10 cellular contexts compared by ENCODE assay signal in genomic region chr17:45043268-45043681, GRCh38. TPM values are rescaled to one million over a fixed set of nuclear protein-coding genes. Genes with fewer than 3 reads are reported as not detected.
DNase-seq lines count a peak whose midpoint lies in the region; ATAC-seq and TF ChIP-seq lines count a peak whose summit lies in the region.
"Had no signal": no experiment of that assay in that cellular context is flagged by ENCODE, and none has a peak within 500 bp of the region (broad histone marks: within the 10 kb centered on the region; RNA-seq: fewer than 3 reads in every experiment).

No MANE protein-coding gene starts in this region.

- CTCF ChIA-PET in HEK293 (lab: Yijun Ruan, JAX), result interaction anchor here (0.6 to 0.7 kb wide), 2 partner anchors 123 to 140 kb away, joined by 3 to 6 read pairs; a partner anchor contains a TSS

- POLR2A ChIA-PET in HEK293 (lab: Yijun Ruan, JAX), result interaction anchor here (3.1 kb wide), 1 partner anchor 18 kb away, joined by 11 read pairs; the partner anchor contains the start of gene NMT1

- H3K36me3 ChIP-seq in HEK293 (ENCODE audit: control insufficient read depth in 2 of 2, insufficient read depth in 1 of 2, low read length in 2 of 2) (peaks cover 0 to 13% of the 10 kb centered on the region in 2 experiments; a peak in 1 of 3 replicates), adrenal gland (replicated peaks in 1 of 2) (no peaks in the 10 kb centered on the region), heart right ventricle (peaks cover 0 to 3% (median 0%) of the 10 kb centered on the region in 9 donors)

- H3K9me3 ChIP-seq in HEK293 (ENCODE audit: control insufficient read depth, insufficient read depth, low read depth, low read length), result no peaks in the 10 kb centered on the region
- H3K9me3 ChIP-seq in adrenal gland (replicated peaks in 1 of 3), result no peaks in the 10 kb centered on the region
- no peaks in the 10 kb centered on the region for H3K9me3 ChIP-seq in heart right ventricle

- peak in 1 of 2 donors; percentile 57 for TF ChIP-seq POLR2A in adrenal gland (IDR thresholded peaks at IDR 0.05)

- WGBS in adrenal gland, 4 donors, result 30 to 49% (median 42%) methylated on average over 9 to 10 of the region's 10 CpGs
- WGBS in heart right ventricle, 2 donors, result 46 to 67% methylated on average over 10 of the region's 10 CpGs

- DNase-seq in adrenal gland (peak; percentile 84 to 94 (median 87)), heart right ventricle (peak in 1 of 2 donors; percentile 48)
- DNase-seq: activated naive CD4-positive, alpha-beta T cell treated with anti-CD3 and anti-CD28 coated beads, Interleukin-2, amount 50 U/mL, for 16 hours; Kasumi-1 had no signal

- ATAC-seq in heart right ventricle, result peak; percentile 44 to 87 (median 71)
- ATAC-seq in GM21825 (IDR thresholded peaks at IDR 0.05; ENCODE audit: unreplicated experiment), result no peak
- no peak for ATAC-seq in HG03521 (IDR thresholded peaks at IDR 0.05; ENCODE audit: unreplicated experiment)
- no peak for ATAC-seq in GM19467 (IDR thresholded peaks at IDR 0.05; ENCODE audit: unreplicated experiment)

- no peak for TF ChIP-seq CTCF in HEK293 (tag by site-specific recombination; IDR thresholded peaks at IDR 0.05)
- TF ChIP-seq CTCF in adrenal gland (IDR thresholded peaks at IDR 0.05), result no peak
- TF ChIP-seq CTCF in heart right ventricle (IDR thresholded peaks at IDR 0.05), result no peak

- H3K4me3 ChIP-seq in HEK293 (ENCODE audit: low read depth, low read length), result no peak overlapping the region
- no peak overlapping the region for H3K4me3 ChIP-seq in adrenal gland
- no peak overlapping the region for H3K4me3 ChIP-seq in heart right ventricle
- H3K4me3 ChIP-seq in skin epidermis, result no peak overlapping the region
- H3K4me3 ChIP-seq: lung had no signal

- intact Hi-C loops in adrenal gland (cut with DNase I) (no loop called here), heart right ventricle (cut with DNase I) (no loop called here)

- H3K4me1 ChIP-seq in HEK293 (ENCODE audit: control insufficient read depth, insufficient read depth, low read length) (peaks cover 14% of the 10 kb centered on the region; the same call in 1 of the 2 replicates), adrenal gland (replicated peaks in 1 of 2) (peaks cover 23 to 36% of the 10 kb centered on the region in 2 donors), heart right ventricle (peaks cover 12 to 63% (median 43%) of the 10 kb centered on the region in 9 donors)

- H3K27ac ChIP-seq in HEK293 (ENCODE audit: extremely low read depth, low read depth, low read length), result no peak overlapping the region
- peak overlapping the region in 4 of 5 donors; percentile 22 to 54 (median 40) for H3K27ac ChIP-seq in adrenal gland
- peak overlapping the region in 5 of 10 donors; percentile 6 to 51 (median 40) for H3K27ac ChIP-seq in heart right ventricle
- H3K27ac ChIP-seq in skin epidermis, result peak overlapping the region in 14 of 21 experiments; percentile 2 to 80 (median 56)

- no peaks in the 10 kb centered on the region for H3K27me3 ChIP-seq in adrenal gland
- no peaks in the 10 kb centered on the region for H3K27me3 ChIP-seq in heart right ventricle

TF ChIP-seq in HEK293, 187 proteins besides CTCF, POLR2A, EP300 and RAD21:
- no peak for TF ChIP-seq ZNF488 (tag by site-specific recombination; IDR thresholded peaks at IDR 0.05)
- peak; percentile 35; the same call in 1 of the 2 replicates for TF ChIP-seq ZBTB8A (tag by site-specific recombination; IDR thresholded peaks at IDR 0.05)

RNA-seq across cellular contexts. Expression of gene DCAKD, which starts 8.2 kb away (rescaled TPM):
- total RNA-seq in adrenal gland (100 to 1,000 TPM in 2 of 8 donors, 10 to 100 TPM in 6; 53.1 to 115 (median 74.6) TPM), heart right ventricle (10 to 100 TPM; 28.1 to 46.2 (median 32.7) TPM)
- polyA plus RNA-seq in adrenal gland (10 to 100 TPM; 34.9 to 40.6 (median 35.2) TPM), heart right ventricle (10 to 100 TPM; 21.1 to 22.9 TPM)

RNA-seq across cellular contexts. Expression of gene NMT1, which starts 17.8 kb away (rescaled TPM):
- total RNA-seq in adrenal gland (100 to 1,000 TPM in 6 of 8 donors, 10 to 100 TPM in 2; 85.9 to 174 (median 136) TPM), heart right ventricle (100 to 1,000 TPM in 1 of 10 donors, 10 to 100 TPM in 9; 60.6 to 110 (median 74.4) TPM)
- polyA plus RNA-seq in adrenal gland (100 to 1,000 TPM; 119 to 170 (median 163) TPM), heart right ventricle (10 to 100 TPM; 40.9 to 68.5 TPM)

Comparison
In these comparisons a context has a peak if more than half of its experiments do, and no peak if none do; other contexts are left out.
1. ATAC-seq: peak in heart right ventricle (8 of 8); none in GM21825 (single experiment), HG03521 (single experiment) and GM19467 (single experiment).